In genomic region chr19:8506402-8506957, GRCh38 we compare ENCODE assay signal across 9 cellular contexts. TPM values are rescaled to one million over a fixed set of nuclear protein-coding genes. Genes with fewer than 3 reads are reported as not detected.
A peak's percentile ranks its signal among the peaks of the same experiment; 100 is the strongest.
DNase-seq lines count a peak whose midpoint lies in the region; ATAC-seq lines count a peak whose summit lies in the region.
"Had no signal": no experiment of that assay in that cellular context is flagged by ENCODE, and none has a peak within 500 bp of the region (broad histone marks: within the 10 kb centered on the region; RNA-seq: fewer than 3 reads in every experiment).

No MANE protein-coding gene starts in this region.

- no peak for DNase-seq in activated naive CD4-positive, alpha-beta T cell treated with anti-CD3 and anti-CD28 coated beads, Interleukin-2, amount 10 ng/mL, durations not matched to agents 7 days and 5 days
- DNase-seq in activated naive CD4-positive, alpha-beta T cell treated with anti-CD3 and anti-CD28 coated beads, Interleukin-2, amount 50 U/mL, for 16 hours = no peak
- DNase-seq in activated CD4-positive, alpha-beta memory T cell treated with anti-CD3 and anti-CD28 coated beads, Interleukin-2, amount 10 ng/mL, durations not matched to agents 7 days and 5 days = no peak
- DNase-seq in iPS DF 6.9 (ENCODE audit: low read depth, low spot score) = no peak
- DNase-seq in kidney glomerular epithelial cell (lab: John Stamatoyannopoulos, UW) = no peak

- H3K36me3 ChIP-seq in iPS DF 6.9 (ENCODE audit: control insufficient read depth, insufficient read depth, low read length) (no peaks in the 10 kb centered on the region), stomach smooth muscle (ENCODE audit: control insufficient read depth in 2 of 2, insufficient read depth in 2 of 2, low read length in 2 of 2) (no peaks in the 10 kb centered on the region)

- POLR2A ChIA-PET in activated CD4-positive, alpha-beta memory T cell treated with anti-CD3 and anti-CD28 coated beads, Interleukin-2, amount 10 ng/mL, durations not matched to agents 7 days and 5 days (lab: Charles Lee) = interaction anchor here (0.6 to 3.2 kb wide), 9 partner anchors 8 to 186 kb away, joined by 3 to 17 read pairs (median 5); partner anchors contain the start of genes MYO1F and ZNF414

- H3K4me1 Mint-ChIP-seq in activated naive CD4-positive, alpha-beta T cell treated with anti-CD3 and anti-CD28 coated beads, Interleukin-2, amount 10 ng/mL, durations not matched to agents 7 days and 5 days = peaks cover 32% of the 10 kb centered on the region
- H3K4me1 Mint-ChIP-seq in activated CD4-positive, alpha-beta memory T cell treated with anti-CD3 and anti-CD28 coated beads, Interleukin-2, amount 10 ng/mL, durations not matched to agents 7 days and 5 days = peaks cover 22% of the 10 kb centered on the region

- no peaks in the 10 kb centered on the region for H3K9me3 Mint-ChIP-seq in activated naive CD4-positive, alpha-beta T cell treated with anti-CD3 and anti-CD28 coated beads, Interleukin-2, amount 10 ng/mL, durations not matched to agents 7 days and 5 days
- H3K9me3 Mint-ChIP-seq in activated CD4-positive, alpha-beta memory T cell treated with anti-CD3 and anti-CD28 coated beads, Interleukin-2, amount 10 ng/mL, durations not matched to agents 7 days and 5 days = no peaks in the 10 kb centered on the region

- CTCF ChIA-PET in activated naive CD4-positive, alpha-beta T cell treated with anti-CD3 and anti-CD28 coated beads, Interleukin-2, amount 10 ng/mL, durations not matched to agents 7 days and 5 days (lab: Charles Lee) = interaction anchor here (0.8 to 2.8 kb wide), 4 partner anchors 49 to 153 kb away, joined by 3 to 16 read pairs (median 4); partner anchors contain the start of gene MYO1F
- CTCF ChIA-PET in activated CD4-positive, alpha-beta memory T cell treated with anti-CD3 and anti-CD28 coated beads, Interleukin-2, amount 10 ng/mL, durations not matched to agents 7 days and 5 days (lab: Charles Lee) = interaction anchor here (0.6 to 2.2 kb wide), 7 partner anchors 10 to 152 kb away, joined by 3 to 13 read pairs (median 4); partner anchors contain the start of genes HNRNPM and MARCHF2

- no peaks in the 10 kb centered on the region for H3K27me3 ChIP-seq in iPS DF 6.9 (ENCODE audit: control insufficient read depth, insufficient read depth, low read length)
- no peaks in the 10 kb centered on the region for H3K27me3 ChIP-seq in stomach smooth muscle (ENCODE audit: control insufficient read depth in 1 of 2, insufficient read depth in 2 of 2, low read length in 2 of 2)

- H3K27ac ChIP-seq in iPS DF 6.9 (ENCODE audit: low read length) (no peak overlapping the region), stomach smooth muscle (ENCODE audit: low read length) (peak overlapping the region; percentile 31)

- no peak for ATAC-seq in GM18867 (IDR thresholded peaks at IDR 0.05; ENCODE audit: unreplicated experiment)
- no peak for ATAC-seq in GM21515 (IDR thresholded peaks at IDR 0.05; ENCODE audit: unreplicated experiment)

- H3K9ac ChIP-seq in stomach smooth muscle (ENCODE audit: low read length in 2 of 2) = peak overlapping the region in 1 of 2 donors; percentile 53

- H3K27me3 Mint-ChIP-seq in activated naive CD4-positive, alpha-beta T cell treated with anti-CD3 and anti-CD28 coated beads, Interleukin-2, amount 10 ng/mL, durations not matched to agents 7 days and 5 days = peaks cover 6% of the 10 kb centered on the region
- no peaks in the 10 kb centered on the region for H3K27me3 Mint-ChIP-seq in activated CD4-positive, alpha-beta memory T cell treated with anti-CD3 and anti-CD28 coated beads, Interleukin-2, amount 10 ng/mL, durations not matched to agents 7 days and 5 days

- H3K36me3 Mint-ChIP-seq in activated naive CD4-positive, alpha-beta T cell treated with anti-CD3 and anti-CD28 coated beads, Interleukin-2, amount 10 ng/mL, durations not matched to agents 7 days and 5 days = peaks cover 8% of the 10 kb centered on the region
- H3K36me3 Mint-ChIP-seq in activated CD4-positive, alpha-beta memory T cell treated with anti-CD3 and anti-CD28 coated beads, Interleukin-2, amount 10 ng/mL, durations not matched to agents 7 days and 5 days (ENCODE audit: low read depth) = peaks cover 2% of the 10 kb centered on the region

- peak overlapping the region; percentile 85 for H3K4me3 Mint-ChIP-seq in activated naive CD4-positive, alpha-beta T cell treated with anti-CD3 and anti-CD28 coated beads, Interleukin-2, amount 10 ng/mL, durations not matched to agents 7 days and 5 days
- H3K4me3 Mint-ChIP-seq in activated CD4-positive, alpha-beta memory T cell treated with anti-CD3 and anti-CD28 coated beads, Interleukin-2, amount 10 ng/mL, durations not matched to agents 7 days and 5 days = peak overlapping the region; percentile 77

- H3K4me1 ChIP-seq in iPS DF 6.9 (ENCODE audit: control insufficient read depth, insufficient read depth, low read length) (0 out of 2 replicates have a peak, but pooled peaks cover 1% of the 10 kb centered on the region), stomach smooth muscle (ENCODE audit: control insufficient read depth, insufficient read depth, low read length) (peaks cover 14% of the 10 kb centered on the region)

- H3K9me3 ChIP-seq in iPS DF 6.9 (ENCODE audit: control insufficient read depth, insufficient read depth, low read length) = no peaks in the 10 kb centered on the region
- no peaks in the 10 kb centered on the region for H3K9me3 ChIP-seq in stomach smooth muscle (ENCODE audit: control insufficient read depth in 2 of 2, low read length in 2 of 2)

- no CpG with 5 or more reads among the region's 18 CpGs for WGBS in iPS DF 6.9 (ENCODE audit: insufficient coverage, insufficient read length)

- peak overlapping the region; percentile 28 for H3K27ac Mint-ChIP-seq in activated naive CD4-positive, alpha-beta T cell treated with anti-CD3 and anti-CD28 coated beads, Interleukin-2, amount 10 ng/mL, durations not matched to agents 7 days and 5 days
- no peak overlapping the region for H3K27ac Mint-ChIP-seq in activated CD4-positive, alpha-beta memory T cell treated with anti-CD3 and anti-CD28 coated beads, Interleukin-2, amount 10 ng/mL, durations not matched to agents 7 days and 5 days

- H3K4me3 ChIP-seq in iPS DF 6.9 (ENCODE audit: low read length) = peak overlapping the region; percentile 37; the same call in 1 of the 2 replicates
- H3K4me3 ChIP-seq in stomach smooth muscle (ENCODE audit: low read length in 2 of 2) = peak overlapping the region; percentile 60 to 77

RNA-seq across cellular contexts. Expression of gene PRAM1, which starts 4.0 kb away (rescaled TPM):
- under 1 TPM; 0.58 to 0.63 TPM for total RNA-seq in activated CD4-positive, alpha-beta memory T cell treated with anti-CD3 and anti-CD28 coated beads, Interleukin-2, amount 10 ng/mL, durations not matched to agents 7 days and 5 days
- total RNA-seq: bronchial epithelial cell had no signal

RNA-seq across cellular contexts. Expression of gene ZNF414, which starts 7.5 kb away (rescaled TPM):
- total RNA-seq in activated CD4-positive, alpha-beta memory T cell treated with anti-CD3 and anti-CD28 coated beads, Interleukin-2, amount 10 ng/mL, durations not matched to agents 7 days and 5 days = 10 to 100 TPM; 29.7 to 33.3 TPM
